Comparison of ENCODE assay signal across 8 cellular contexts in genomic region chr14:57066887-57067513, GRCh38.
DNase-seq lines count a peak whose midpoint lies in the region; ATAC-seq and TF ChIP-seq lines count a peak whose summit lies in the region.

No MANE protein-coding gene starts in this region.

- H3K27ac ChIP-seq in SK-N-MC = peak overlapping the region; percentile 79

- peak; percentile 41 for DNase-seq in activated naive CD4-positive, alpha-beta T cell treated with Interleukin-2 at 50 U/mL for 16 hours
- no peak for DNase-seq in activated naive CD4-positive, alpha-beta T cell (lab: John Stamatoyannopoulos, UW)
- DNase-seq in HuH-7 (ENCODE audit: low spot score) (peak; percentile 39), SK-N-MC (ENCODE audit: low read depth, low spot score) (no peak), epithelial cell of proximal tubule (ENCODE audit: low read depth) (no peak), pons (ENCODE audit: low spot score) (peak; percentile 22), GF-D8 (lab: John Stamatoyannopoulos, UW) (no peak)

- TF ChIP-seq CTCF in epithelial cell of proximal tubule (conservative IDR thresholded peaks at IDR 0.05; ENCODE audit: low read depth, low read length) = peak; percentile 85

- H3K9ac ChIP-seq in SK-N-MC (ENCODE audit: insufficient read length) = peak overlapping the region; percentile 18

- no peaks in the 10 kb centered on the region for H3K9me3 ChIP-seq in SK-N-MC (ENCODE audit: low read depth, low read length)

- no peaks in the 10 kb centered on the region for H3K36me3 ChIP-seq in SK-N-MC (ENCODE audit: insufficient read depth, low read length)

- ATAC-seq in GM18907 (IDR thresholded peaks at IDR 0.05; ENCODE audit: unreplicated experiment) = no peak

- H3K4me3 ChIP-seq in SK-N-MC = peak overlapping the region; percentile 29; the same call in 1 of the 2 replicates
- H3K4me3 ChIP-seq in epithelial cell of proximal tubule (ENCODE audit: low read depth, low read length) = no peak overlapping the region

Comparison
In these comparisons a context has a peak if more than half of its experiments do, and no peak if none do; other contexts are left out.
1. DNase-seq: peak in activated naive CD4-positive, alpha-beta T cell treated with Interleukin-2 at 50 U/mL for 16 hours (single experiment), HuH-7 (single experiment) and pons (single experiment); none in activated naive CD4-positive, alpha-beta T cell (0 of 4), SK-N-MC (single experiment), epithelial cell of proximal tubule (single experiment) and GF-D8 (single experiment).